In genomic region chr22:37701121-37701786, GRCh38 we compare ENCODE assay signal across 28 cellular contexts. TPM values are rescaled to one million over a fixed set of nuclear protein-coding genes. Genes with fewer than 3 reads are reported as not detected.
A peak's percentile ranks its signal among the peaks of the same experiment; 100 is the strongest.
DNase-seq lines count a peak whose midpoint lies in the region; ATAC-seq and TF ChIP-seq lines count a peak whose summit lies in the region.
"Had no signal": no experiment of that assay in that cellular context is flagged by ENCODE, and none has a peak within 500 bp of the region (broad histone marks: within the 10 kb centered on the region; RNA-seq: fewer than 3 reads in every experiment).

No MANE protein-coding gene starts in this region.

- no peak overlapping the region for H3K27ac Mint-ChIP-seq in stimulated activated naive B cell treated with anti-CD40 and anti-IgM and Interleukin-4, amounts not matched to agents 10 μg/mL and 1 μg/mL and 100 μg/mL, for 72 hours
- H3K27ac Mint-ChIP-seq: B cell; neural progenitor cell; stimulated activated memory B cell treated with anti-CD40 and anti-IgM and Interleukin-4, amounts not matched to agents 10 μg/mL and 1 μg/mL and 100 μg/mL, for 72 hours; T-helper 1 cell treated with Interleukin-12 subunit alpha and Interleukin-12 subunit beta and Interleukin-4 antibody, amounts not matched to agents 30 μg/mL and 1 μg/mL, for 36 hours had no signal

- H3K36me3 Mint-ChIP-seq in stimulated activated naive B cell treated with anti-CD40 and anti-IgM and Interleukin-4, amounts not matched to agents 10 μg/mL and 1 μg/mL and 100 μg/mL, for 72 hours: peaks cover 14 to 22% of the 10 kb centered on the region in 2 donors

- H3K9me3 ChIP-seq in mucosa of descending colon: no peaks in the 10 kb centered on the region
- H3K9me3 ChIP-seq: left ventricle myocardium inferior had no signal

- H3K4me1 ChIP-seq in mucosa of descending colon (ENCODE audit: low read depth): peaks cover 10% of the 10 kb centered on the region
- H3K4me1 ChIP-seq: foreskin keratinocyte had no signal

- H3K36me3 ChIP-seq in mucosa of descending colon (ENCODE audit: low read depth): no peaks in the 10 kb centered on the region
- H3K36me3 ChIP-seq: left ventricle myocardium inferior, neural progenitor cell had no signal

- H3K4me3 ChIP-seq in mucosa of descending colon: no peak overlapping the region
- H3K4me3 ChIP-seq: left ventricle myocardium inferior, neural progenitor cell, PC-9 had no signal

- no peak overlapping the region for H3K4me3 Mint-ChIP-seq in stimulated activated naive B cell treated with anti-CD40 and anti-IgM and Interleukin-4, amounts not matched to agents 10 μg/mL and 1 μg/mL and 100 μg/mL, for 72 hours
- H3K4me3 Mint-ChIP-seq: B cell; H9; neural progenitor cell; stimulated activated memory B cell treated with anti-CD40 and anti-IgM and Interleukin-4, amounts not matched to agents 10 μg/mL and 1 μg/mL and 100 μg/mL, for 72 hours; T-helper 1 cell treated with Interleukin-12 subunit alpha and Interleukin-12 subunit beta and Interleukin-4 antibody, amounts not matched to agents 30 μg/mL and 1 μg/mL, for 36 hours had no signal

- DNase-seq in Ammon's horn (ENCODE audit: low spot score) (peak; percentile 61), MV-4-11 (lab: John Stamatoyannopoulos, UW) (peak; percentile 94), amniotic epithelial cell (ENCODE audit: low read depth) (peak; percentile 74), mucosa of descending colon (no peak), activated gamma-delta T cell (lab: John Stamatoyannopoulos, UW) (no peak)
- DNase-seq in stimulated activated naive B cell treated with anti-CD40 and anti-IgM and Interleukin-4, amounts not matched to agents 10 μg/mL and 1 μg/mL and 100 μg/mL, for 72 hours: no peak
- DNase-seq: activated CD4-positive, alpha-beta T cell treated with anti-CD3 and anti-CD28 coated beads for 48 hours; activated naive CD4-positive, alpha-beta T cell treated with anti-CD3 and anti-CD28 coated beads, Interleukin-2, amount 50 U/mL, for 16 hours; activated T-cell treated with anti-CD3 and anti-CD28 coated beads, Interleukin-2, amount 50 U/mL, for 48 hours; central memory CD4-positive, alpha-beta T cell; dermis blood vessel endothelial cell; EL; foreskin keratinocyte; H9; left ventricle myocardium inferior; NCI-H1092; NCI-H1930; NCI-H2227 treated with DMSO at 0.1 percent for 48 hours; NCI-H774; PC-9; small intestine; stimulated activated CD4-positive, alpha-beta T cell treated with anti-CD3 and anti-CD28 coated beads, Interleukin-2, amount 100 ng/mL, for 24 hours had no signal

- H3K4me1 Mint-ChIP-seq in stimulated activated naive B cell treated with anti-CD40 and anti-IgM and Interleukin-4, amounts not matched to agents 10 μg/mL and 1 μg/mL and 100 μg/mL, for 72 hours: peaks cover 9 to 11% of the 10 kb centered on the region in 2 donors

- no peaks in the 10 kb centered on the region for H3K9me3 Mint-ChIP-seq in stimulated activated naive B cell treated with anti-CD40 and anti-IgM and Interleukin-4, amounts not matched to agents 10 μg/mL and 1 μg/mL and 100 μg/mL, for 72 hours
- H3K9me3 Mint-ChIP-seq: H9; neural progenitor cell; stimulated activated memory B cell treated with anti-CD40 and anti-IgM and Interleukin-4, amounts not matched to agents 10 μg/mL and 1 μg/mL and 100 μg/mL, for 72 hours; T-helper 1 cell treated with Interleukin-12 subunit alpha and Interleukin-12 subunit beta and Interleukin-4 antibody, amounts not matched to agents 30 μg/mL and 1 μg/mL, for 36 hours had no signal

- H3K27me3 Mint-ChIP-seq in stimulated activated naive B cell treated with anti-CD40 and anti-IgM and Interleukin-4, amounts not matched to agents 10 μg/mL and 1 μg/mL and 100 μg/mL, for 72 hours: no peaks in the 10 kb centered on the region
- H3K27me3 Mint-ChIP-seq: B cell; stimulated activated memory B cell treated with anti-CD40 and anti-IgM and Interleukin-4, amounts not matched to agents 10 μg/mL and 1 μg/mL and 100 μg/mL, for 72 hours had no signal

- intact Hi-C loops in mucosa of descending colon (cut with DNase I, micrococcal nuclease): no loop called here

- peak; percentile 17 for ATAC-seq in mucosa of descending colon
- no peak for ATAC-seq in HG02759 (IDR thresholded peaks at IDR 0.05; ENCODE audit: unreplicated experiment)
- ATAC-seq in GM18873 (IDR thresholded peaks at IDR 0.05; ENCODE audit: low FRiP score, unreplicated experiment): no peak
- no peak for ATAC-seq in stimulated activated naive B cell treated with anti-CD40 and anti-IgM and Interleukin-4, amounts not matched to agents 10 μg/mL and 1 μg/mL and 100 μg/mL, for 72 hours (replicated peaks)
- ATAC-seq: foreskin keratinocyte; stimulated activated memory B cell treated with anti-CD40 and anti-IgM and Interleukin-4, amounts not matched to agents 10 μg/mL and 1 μg/mL and 100 μg/mL, for 72 hours had no signal

- no peak for TF ChIP-seq CTCF in mucosa of descending colon (IDR thresholded peaks at IDR 0.05)

RNA-seq across cellular contexts. Expression of gene TRIOBP, which starts 4.4 kb away (rescaled TPM):
- 100 to 1,000 TPM in 1 of 3 donors, 10 to 100 TPM in 2; 78.2 to 107 (median 78.6) TPM for total RNA-seq in mucosa of descending colon

RNA-seq across cellular contexts. Expression of gene NOL12, which starts 15.1 kb away (rescaled TPM):
- 10 to 100 TPM; 28.5 to 45.3 (median 42.6) TPM for total RNA-seq in mucosa of descending colon

RNA-seq across cellular contexts. Expression of gene LGALS1, which starts 25.8 kb away (rescaled TPM):
- total RNA-seq in mucosa of descending colon: 100 to 1,000 TPM in 2 of 3 donors, 10 to 100 TPM in 1; 54.6 to 376 (median 150) TPM

RNA-seq across cellular contexts. Expression of gene PDXP, which starts 42.7 kb away (rescaled TPM):
- 10 to 100 TPM; 26.8 to 43.3 (median 40.6) TPM for total RNA-seq in mucosa of descending colon

Comparison
In these comparisons a context has a peak if more than half of its experiments do, and no peak if none do; other contexts are left out.
1. DNase-seq: peak in Ammon's horn (single experiment), MV-4-11 (single experiment) and amniotic epithelial cell (single experiment); none in mucosa of descending colon (0 of 3), stimulated activated naive B cell treated with anti-CD40 and anti-IgM and Interleukin-4, amounts not matched to agents 10 μg/mL and 1 μg/mL and 100 μg/mL, for 72 hours (single experiment) and activated gamma-delta T cell (single experiment).